14 cellular contexts compared by ENCODE assay signal in the genomic region with DNA sequence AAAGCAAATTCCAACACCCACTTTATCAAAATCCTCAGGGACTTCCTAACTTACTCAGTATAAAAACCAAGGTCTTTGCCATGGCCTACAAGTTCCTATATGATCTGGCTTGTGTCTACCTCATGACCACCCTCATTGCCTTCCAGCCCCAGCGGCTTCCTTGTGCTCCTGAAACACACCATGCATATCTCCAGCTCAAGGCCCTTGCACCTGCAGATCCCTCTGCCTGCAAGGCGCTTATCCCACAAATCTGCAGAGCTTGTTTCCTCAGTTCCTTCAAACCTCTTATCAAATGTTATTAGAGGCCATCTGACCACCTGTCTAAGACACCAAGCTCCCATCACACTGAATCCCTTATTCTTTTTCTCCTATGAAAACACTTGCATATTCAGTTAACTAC. TPM values are rescaled to one million over a fixed set of nuclear protein-coding genes. Genes with fewer than 3 reads are reported as not detected.
"Had no signal": no experiment of that assay in that cellular context is flagged by ENCODE, and none has a peak within 500 bp of the region (broad histone marks: within the 10 kb centered on the region; RNA-seq: fewer than 3 reads in every experiment).

No MANE protein-coding gene starts in this region.

- H3K4me3 ChIP-seq: esophagus squamous epithelium, SK-N-MC, skin epidermis had no signal

- H3K4me3 Mint-ChIP-seq: activated CD4-positive, alpha-beta T cell treated with anti-CD3 and anti-CD28 coated beads, Interleukin-2, amount 10 ng/mL, durations not matched to agents 7 days and 5 days had no signal

- H3K36me3 Mint-ChIP-seq: activated naive CD4-positive, alpha-beta T cell treated with anti-CD3 and anti-CD28 coated beads, Interleukin-2, amount 50 U/mL, for 72 hours had no signal

- DNase-seq: activated CD4-positive, alpha-beta T cell treated with anti-CD3 and anti-CD28 coated beads, Interleukin-2, amount 10 ng/mL, durations not matched to agents 7 days and 5 days; activated CD4-positive, CD25-positive, alpha-beta regulatory T cell; activated CD8-positive, alpha-beta memory T cell treated with anti-CD3 and anti-CD28 coated beads for 24 hours; esophagus squamous epithelium; posterior cingulate gyrus; stimulated activated CD4-positive, alpha-beta T cell treated with anti-CD3 and anti-CD28 coated beads, Interleukin-4, amount 100 ng/mL, for 4 hours; T-helper 2 cell; trophoblast cell had no signal

- H3K27ac ChIP-seq: SK-N-MC had no signal

- H3K27me3 ChIP-seq: esophagus squamous epithelium had no signal

- ATAC-seq: activated naive CD4-positive, alpha-beta T cell treated with anti-CD3 and anti-CD28 coated beads, Interleukin-2, amount 50 U/mL, for 72 hours had no signal

- H3K27me3 Mint-ChIP-seq: activated CD4-positive, alpha-beta T cell treated with anti-CD3 and anti-CD28 coated beads, Interleukin-2, amount 10 ng/mL, durations not matched to agents 7 days and 5 days had no signal

- H3K27ac Mint-ChIP-seq: activated CD4-positive, alpha-beta T cell treated with anti-CD3 and anti-CD28 coated beads, Interleukin-2, amount 10 ng/mL, durations not matched to agents 7 days and 5 days; activated naive CD4-positive, alpha-beta T cell treated with anti-CD3 and anti-CD28 coated beads, Interleukin-2, amount 50 U/mL, for 72 hours had no signal

- H3K9me3 ChIP-seq: esophagus squamous epithelium had no signal

- H3K9me3 Mint-ChIP-seq: activated CD4-positive, alpha-beta T cell treated with anti-CD3 and anti-CD28 coated beads, Interleukin-2, amount 10 ng/mL, durations not matched to agents 7 days and 5 days; activated naive CD4-positive, alpha-beta T cell treated with anti-CD3 and anti-CD28 coated beads, Interleukin-2, amount 50 U/mL, for 72 hours; neural crest cell had no signal

RNA-seq across cellular contexts. Expression of a gene that starts 47.7 kb away (rescaled TPM):
- total RNA-seq: activated CD4-positive, alpha-beta T cell treated with anti-CD3 and anti-CD28 coated beads, Interleukin-2, amount 10 ng/mL, durations not matched to agents 7 days and 5 days; activated naive CD4-positive, alpha-beta T cell treated with anti-CD3 and anti-CD28 coated beads, Interleukin-2, amount 50 U/mL, for 72 hours; cerebellum; esophagus squamous epithelium; lung microvascular endothelial cell; neural crest cell had no signal
